1 cellular context compared by ENCODE assay signal in genomic region chr13:32175307-32175706, GRCh38.
TF ChIP-seq lines count a peak whose summit lies in the region.

No MANE protein-coding gene starts in this region.

TF ChIP-seq in K562, 482 proteins besides CTCF, POLR2A, EP300 and RAD21 (continued from another document and continues in another):
- TF ChIP-seq MAFF (IDR thresholded peaks at IDR 0.05; ENCODE audit: low read length) (no peak), MYNN (IDR thresholded peaks at IDR 0.05) (no peak), MYNN (CRISPR knock-in tag; IDR thresholded peaks at IDR 0.05) (no peak), SIRT6 (IDR thresholded peaks at IDR 0.05; ENCODE audit: low read depth, low read length) (no peak), FOXP4 (CRISPR knock-in tag; IDR thresholded peaks at IDR 0.05; ENCODE audit: borderline replicate concordance) (no peak), HNRNPK (IDR thresholded peaks at IDR 0.05; ENCODE audit: low read depth, low read length, poor library complexity, severe bottlenecking) (no peak), ZNF175 (CRISPR knock-in tag; IDR thresholded peaks at IDR 0.05; ENCODE audit: low read depth) (no peak), MBD2 (IDR thresholded peaks at IDR 0.05; ENCODE audit: borderline replicate concordance, low read depth) (no peak), POLR3A (IDR thresholded peaks at IDR 0.05; ENCODE audit: borderline replicate concordance, extremely low read depth, insufficient read depth, insufficient read length) (no peak), YY1 (IDR thresholded peaks at IDR 0.05; ENCODE audit: borderline replicate concordance in 1 of 3, control insufficient read depth in 1 of 3, extremely low read depth in 1 of 3, insufficient read depth in 3 of 3, insufficient read length in 1 of 3, insufficient replicate concordance in 2 of 3, low read depth in 1 of 3, low read length in 2 of 3) (no peak), TFAP4 (CRISPR knock-in tag; IDR thresholded peaks at IDR 0.05; ENCODE audit: borderline replicate concordance) (no peak), ZNF764 (CRISPR knock-in tag; IDR thresholded peaks at IDR 0.05; ENCODE audit: low read depth) (no peak), E2F5 (CRISPR knock-in tag; IDR thresholded peaks at IDR 0.05) (no peak), ZNF583 (CRISPR knock-in tag; IDR thresholded peaks at IDR 0.05) (no peak), ZBTB2 (IDR thresholded peaks at IDR 0.05) (no peak), SRF (CRISPR knock-in tag; IDR thresholded peaks at IDR 0.05) (no peak), ID3 (CRISPR knock-in tag; IDR thresholded peaks at IDR 0.05) (no peak), ID3 (tag; IDR thresholded peaks at IDR 0.05) (no peak), CGGBP1 (CRISPR knock-in tag; IDR thresholded peaks at IDR 0.05) (no peak), PCBP1 (IDR thresholded peaks at IDR 0.05; ENCODE audit: low read depth, low read length, poor library complexity, severe bottlenecking) (no peak), KAT2B (IDR thresholded peaks at IDR 0.05; ENCODE audit: low read depth, low read length) (no peak), FOXM1 (IDR thresholded peaks at IDR 0.05; ENCODE audit: low read depth) (peak; percentile 20; the same call in 1 of the 2 replicates), FOXM1 (CRISPR knock-in tag; IDR thresholded peaks at IDR 0.05; ENCODE audit: low read depth) (no peak), DACH1 (IDR thresholded peaks at IDR 0.05; ENCODE audit: partially characterized antibody) (no peak), BDP1 (IDR thresholded peaks at IDR 0.05; ENCODE audit: insufficient read depth, insufficient read length) (no peak), RUNX1 (IDR thresholded peaks at IDR 0.05; ENCODE audit: low read depth) (no peak), GTF2A2 (tag; IDR thresholded peaks at IDR 0.05) (no peak), PCBP2 (IDR thresholded peaks at IDR 0.05; ENCODE audit: low read depth, low read length, poor library complexity, severe bottlenecking) (no peak), HES1 (IDR thresholded peaks at IDR 0.05; ENCODE audit: low read depth) (no peak), ZNF354B (CRISPR knock-in tag; IDR thresholded peaks at IDR 0.05) (no peak), ZNF707 (CRISPR knock-in tag; conservative IDR thresholded peaks at IDR 0.05) (no peak), ZNF77 (CRISPR knock-in tag; IDR thresholded peaks at IDR 0.05) (no peak), MCM5 (IDR thresholded peaks at IDR 0.05; ENCODE audit: low read depth) (no peak), RBM17 (IDR thresholded peaks at IDR 0.05; ENCODE audit: borderline replicate concordance, low read depth, low read length) (no peak), KDM5B (IDR thresholded peaks at IDR 0.05; ENCODE audit: insufficient replicate concordance, low read depth, low read length) (no peak), CSDE1 (IDR thresholded peaks at IDR 0.05) (no peak), SMARCE1 (IDR thresholded peaks at IDR 0.05) (peak; percentile 68), ZNF444 (CRISPR knock-in tag; IDR thresholded peaks at IDR 0.05) (no peak), LEF1 (IDR thresholded peaks at IDR 0.05) (no peak), HNRNPH1 (optimal IDR thresholded peaks at IDR 0.05; ENCODE audit: low read depth, low read length) (no peak), IFI16 (CRISPR knock-in tag; IDR thresholded peaks at IDR 0.05) (no peak), SMAD4 (CRISPR knock-in tag; conservative IDR thresholded peaks at IDR 0.05) (no peak), SAP30 (IDR thresholded peaks at IDR 0.05; ENCODE audit: borderline replicate concordance, insufficient read depth, low read depth, low read length, poor library complexity, severe bottlenecking) (no peak), RB1 (IDR thresholded peaks at IDR 0.05; ENCODE audit: low read depth) (no peak), CCNT2 (IDR thresholded peaks at IDR 0.05; ENCODE audit: borderline replicate concordance, extremely low read depth, insufficient read length, low read depth, low read length) (no peak), NCOR1 (IDR thresholded peaks at IDR 0.05) (peak; percentile 78), DDX20 (tag; IDR thresholded peaks at IDR 0.05; ENCODE audit: low read depth) (no peak), BMI1 (IDR thresholded peaks at IDR 0.05; ENCODE audit: low read length) (no peak), ZNF75A (CRISPR knock-in tag; IDR thresholded peaks at IDR 0.05) (no peak), SIN3A (IDR thresholded peaks at IDR 0.05; ENCODE audit: borderline replicate concordance in 2 of 2, control insufficient read depth in 1 of 2, low read depth in 2 of 2, low read length in 2 of 2) (no peak), ZNF239 (CRISPR knock-in tag; IDR thresholded peaks at IDR 0.05) (no peak), KLF10 (CRISPR knock-in tag; IDR thresholded peaks at IDR 0.05) (no peak), ZNF3 (CRISPR knock-in tag; IDR thresholded peaks at IDR 0.05) (no peak), NR1H2 (CRISPR knock-in tag; IDR thresholded peaks at IDR 0.05) (no peak), HCFC1 (IDR thresholded peaks at IDR 0.05; ENCODE audit: low read depth, low read length) (no peak), POLR3G (IDR thresholded peaks at IDR 0.05; ENCODE audit: extremely low read depth, insufficient read length, insufficient replicate concordance) (no peak), SNRNP70 (optimal IDR thresholded peaks at IDR 0.05; ENCODE audit: low read depth, low read length) (no peak), POU5F1 (IDR thresholded peaks at IDR 0.05; ENCODE audit: borderline replicate concordance, low read depth, low read length, partially characterized antibody) (no peak), ZNF586 (CRISPR knock-in tag; conservative IDR thresholded peaks at IDR 0.05) (no peak), ZNF518B (CRISPR knock-in tag; IDR thresholded peaks at IDR 0.05) (no peak), CBX3 (IDR thresholded peaks at IDR 0.05; ENCODE audit: borderline replicate concordance in 1 of 2, low read length in 2 of 2) (no peak)
- TF ChIP-seq, protein P1, sequence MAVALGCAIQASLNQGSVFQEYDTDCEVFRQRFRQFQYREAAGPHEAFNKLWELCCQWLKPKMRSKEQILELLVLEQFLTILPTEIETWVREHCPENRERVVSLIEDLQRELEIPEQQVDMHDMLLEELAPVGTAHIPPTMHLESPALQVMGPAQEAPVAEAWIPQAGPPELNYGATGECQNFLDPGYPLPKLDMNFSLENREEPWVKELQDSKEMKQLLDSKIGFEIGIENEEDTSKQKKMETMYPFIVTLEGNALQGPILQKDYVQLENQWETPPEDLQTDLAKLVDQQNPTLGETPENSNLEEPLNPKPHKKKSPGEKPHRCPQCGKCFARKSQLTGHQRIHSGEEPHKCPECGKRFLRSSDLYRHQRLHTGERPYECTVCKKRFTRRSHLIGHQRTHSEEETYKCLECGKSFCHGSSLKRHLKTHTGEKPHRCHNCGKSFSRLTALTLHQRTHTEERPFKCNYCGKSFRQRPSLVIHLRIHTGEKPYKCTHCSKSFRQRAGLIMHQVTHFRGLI (CRISPR knock-in tag; IDR thresholded peaks at IDR 0.05): no peak
- TF ChIP-seq, protein P2, sequence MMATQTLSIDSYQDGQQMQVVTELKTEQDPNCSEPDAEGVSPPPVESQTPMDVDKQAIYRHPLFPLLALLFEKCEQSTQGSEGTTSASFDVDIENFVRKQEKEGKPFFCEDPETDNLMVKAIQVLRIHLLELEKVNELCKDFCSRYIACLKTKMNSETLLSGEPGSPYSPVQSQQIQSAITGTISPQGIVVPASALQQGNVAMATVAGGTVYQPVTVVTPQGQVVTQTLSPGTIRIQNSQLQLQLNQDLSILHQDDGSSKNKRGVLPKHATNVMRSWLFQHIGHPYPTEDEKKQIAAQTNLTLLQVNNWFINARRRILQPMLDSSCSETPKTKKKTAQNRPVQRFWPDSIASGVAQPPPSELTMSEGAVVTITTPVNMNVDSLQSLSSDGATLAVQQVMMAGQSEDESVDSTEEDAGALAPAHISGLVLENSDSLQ (IDR thresholded peaks at IDR 0.05): peak; percentile 95
- TF ChIP-seq, protein P3, sequence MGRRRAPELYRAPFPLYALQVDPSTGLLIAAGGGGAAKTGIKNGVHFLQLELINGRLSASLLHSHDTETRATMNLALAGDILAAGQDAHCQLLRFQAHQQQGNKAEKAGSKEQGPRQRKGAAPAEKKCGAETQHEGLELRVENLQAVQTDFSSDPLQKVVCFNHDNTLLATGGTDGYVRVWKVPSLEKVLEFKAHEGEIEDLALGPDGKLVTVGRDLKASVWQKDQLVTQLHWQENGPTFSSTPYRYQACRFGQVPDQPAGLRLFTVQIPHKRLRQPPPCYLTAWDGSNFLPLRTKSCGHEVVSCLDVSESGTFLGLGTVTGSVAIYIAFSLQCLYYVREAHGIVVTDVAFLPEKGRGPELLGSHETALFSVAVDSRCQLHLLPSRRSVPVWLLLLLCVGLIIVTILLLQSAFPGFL (CRISPR knock-in tag; IDR thresholded peaks at IDR 0.05): no peak
